Comparison of ENCODE assay signal across 37 cellular contexts in genomic region chr6:115216835-115217234, GRCh38.
"Had no signal": no experiment of that assay in that cellular context is flagged by ENCODE, and none has a peak within 500 bp of the region (broad histone marks: within the 10 kb centered on the region; RNA-seq: fewer than 3 reads in every experiment).

No MANE protein-coding gene starts in this region.

- H3K4me1 ChIP-seq: adrenal gland, ascending aorta, body of pancreas, breast epithelium had no signal

- H3K4me3 ChIP-seq: adrenal gland, ascending aorta, body of pancreas, breast epithelium, cardiac muscle cell had no signal

- H3K36me3 Mint-ChIP-seq: activated naive CD4-positive, alpha-beta T cell treated with anti-CD3 and anti-CD28 coated beads, Interleukin-2, amount 10 ng/mL, durations not matched to agents 7 days and 5 days; activated naive CD4-positive, alpha-beta T cell treated with anti-CD3 and anti-CD28 coated beads, Interleukin-2, amount 50 U/mL, for 24 hours; activated naive CD4-positive, alpha-beta T cell treated with anti-CD3 and anti-CD28 coated beads, Interleukin-2, amount 50 U/mL, for 72 hours; activated naive CD8-positive, alpha-beta T cell; activated naive CD8-positive, alpha-beta T cell treated with anti-CD3 and anti-CD28 coated beads for 36 hours; activated naive CD8-positive, alpha-beta T cell treated with anti-CD3 and anti-CD28 coated beads, Interleukin-2, amount 10 ng/mL, durations not matched to agents 7 days and 5 days; brain had no signal

- H3K36me3 ChIP-seq: adrenal gland, ascending aorta, brain microvascular endothelial cell, breast epithelium, cardiac muscle cell had no signal

- H3K27me3 ChIP-seq: adrenal gland, ascending aorta, body of pancreas, brain microvascular endothelial cell, breast epithelium, cardiac muscle cell had no signal

- H3K27me3 Mint-ChIP-seq: activated naive CD4-positive, alpha-beta T cell treated with anti-CD3 and anti-CD28 coated beads, Interleukin-2, amount 10 ng/mL, durations not matched to agents 7 days and 5 days; activated naive CD4-positive, alpha-beta T cell treated with anti-CD3 and anti-CD28 coated beads, Interleukin-2, amount 50 U/mL, for 24 hours; activated naive CD8-positive, alpha-beta T cell; activated naive CD8-positive, alpha-beta T cell treated with anti-CD3 and anti-CD28 coated beads for 36 hours; activated naive CD8-positive, alpha-beta T cell treated with anti-CD3 and anti-CD28 coated beads, Interleukin-2, amount 10 ng/mL, durations not matched to agents 7 days and 5 days; activated naive CD8-positive, alpha-beta T cell treated with anti-CD3 and anti-CD28 coated beads, Interleukin-2, amount 50 U/mL, for 24 hours; activated T-cell treated with anti-CD3 and anti-CD28 coated beads, Interleukin-2, amount 50 U/mL, for 24 hours; activated T-helper 17 cell treated with anti-CD3 and anti-CD28 coated beads, Interleukin-2, amount 50 U/mL, for 72 hours; brain; central memory CD8-positive, alpha-beta T cell had no signal

- H3K27ac ChIP-seq: adrenal gland, ascending aorta, body of pancreas, brain microvascular endothelial cell, breast epithelium, cardiac muscle cell had no signal

- H3K4me1 Mint-ChIP-seq: activated naive CD4-positive, alpha-beta T cell treated with anti-CD3 and anti-CD28 coated beads, Interleukin-2, amount 10 ng/mL, durations not matched to agents 7 days and 5 days; activated naive CD4-positive, alpha-beta T cell treated with anti-CD3 and anti-CD28 coated beads, Interleukin-2, amount 50 U/mL, for 24 hours; activated naive CD8-positive, alpha-beta T cell treated with anti-CD3 and anti-CD28 coated beads for 36 hours; activated naive CD8-positive, alpha-beta T cell treated with anti-CD3 and anti-CD28 coated beads, Interleukin-2, amount 10 ng/mL, durations not matched to agents 7 days and 5 days; activated naive CD8-positive, alpha-beta T cell treated with anti-CD3 and anti-CD28 coated beads, Interleukin-2, amount 50 U/mL, for 24 hours; activated T-helper 17 cell treated with anti-CD3 and anti-CD28 coated beads, Interleukin-2, amount 50 U/mL, for 72 hours; brain; central memory CD8-positive, alpha-beta T cell had no signal

- H3K27ac Mint-ChIP-seq: activated naive CD4-positive, alpha-beta T cell treated with anti-CD3 and anti-CD28 coated beads for 36 hours; activated naive CD4-positive, alpha-beta T cell treated with anti-CD3 and anti-CD28 coated beads, Interleukin-2, amount 10 ng/mL, durations not matched to agents 7 days and 5 days; activated naive CD4-positive, alpha-beta T cell treated with anti-CD3 and anti-CD28 coated beads, Interleukin-2, amount 50 U/mL, for 24 hours; activated naive CD4-positive, alpha-beta T cell treated with anti-CD3 and anti-CD28 coated beads, Interleukin-2, amount 50 U/mL, for 72 hours; activated naive CD8-positive, alpha-beta T cell; activated naive CD8-positive, alpha-beta T cell treated with anti-CD3 and anti-CD28 coated beads for 36 hours; activated naive CD8-positive, alpha-beta T cell treated with anti-CD3 and anti-CD28 coated beads, Interleukin-2, amount 10 ng/mL, durations not matched to agents 7 days and 5 days; activated naive CD8-positive, alpha-beta T cell treated with anti-CD3 and anti-CD28 coated beads, Interleukin-2, amount 50 U/mL, for 24 hours; activated T-cell treated with anti-CD3 and anti-CD28 coated beads, Interleukin-2, amount 50 U/mL, for 24 hours; activated T-cell treated with anti-CD3 and anti-CD28 coated beads, Interleukin-2, amount 50 U/mL, for 72 hours; activated T-helper 1 cell treated with anti-CD3 and anti-CD28 coated beads, Interleukin-12 subunit alpha, Interleukin-12 subunit beta, Interleukin-2, Interleukin-4 antibody, amounts not matched to agents 30 ng/mL and 10 ng/mL and 1 ng/mL, durations not matched to agents 14 hours and 24 hours and 36 hours; activated T-helper 17 cell treated with anti-CD3 and anti-CD28 coated beads, Interleukin-2, amount 50 U/mL, for 72 hours; activated T-helper 2 cell treated with anti-CD3 and anti-CD28 coated beads, Interferon-gamma antibody, Interleukin-2, Interleukin-4, amounts not matched to agents 10 μg/mL and 5 μg/mL and 100 μg/mL, durations not matched to agents 14 hours and 24 hours and 36 hours; brain had no signal

- DNase-seq: activated effector memory CD4-positive, alpha-beta T cell treated with anti-CD3 and anti-CD28 coated beads, Interleukin-2, amount 50 U/mL, for 16 hours; activated effector memory CD4-positive, alpha-beta T cell treated with Interleukin-2 at 50 U/mL for 16 hours; activated gamma-delta T cell; activated gamma-delta T cell treated with Interleukin-2 at 50 U/mL for 16 hours; activated naive CD4-positive, alpha-beta T cell; activated naive CD4-positive, alpha-beta T cell treated with anti-CD3 and anti-CD28 coated beads for 36 hours; activated naive CD4-positive, alpha-beta T cell treated with anti-CD3 and anti-CD28 coated beads, Interleukin-2, amount 10 ng/mL, durations not matched to agents 7 days and 5 days; activated naive CD4-positive, alpha-beta T cell treated with anti-CD3 and anti-CD28 coated beads, Interleukin-2, amount 50 U/mL, for 16 hours; activated naive CD4-positive, alpha-beta T cell treated with Interleukin-2 at 50 U/mL for 16 hours; activated naive CD8-positive, alpha-beta T cell treated with anti-CD3 and anti-CD28 coated beads for 36 hours; activated naive CD8-positive, alpha-beta T cell treated with anti-CD3 and anti-CD28 coated beads, Interleukin-2, amount 10 ng/mL, durations not matched to agents 7 days and 5 days; activated naive CD8-positive, alpha-beta T cell treated with anti-CD3 and anti-CD28 coated beads, Interleukin-2, amount 50 U/mL, for 24 hours; activated T-cell treated with anti-CD3 and anti-CD28 coated beads, Interleukin-2, amount 50 U/mL, for 1 hour; activated T-cell treated with anti-CD3 and anti-CD28 coated beads, Interleukin-2, amount 50 U/mL, for 24 hours; activated T-cell treated with anti-CD3 and anti-CD28 coated beads, Interleukin-2, amount 50 U/mL, for 4 hours; activated T-cell treated with anti-CD3 and anti-CD28 coated beads, Interleukin-2, amount 50 U/mL, for 48 hours; activated T-cell treated with anti-CD3 and anti-CD28 coated beads, Interleukin-2, amount 50 U/mL, for 72 hours; adrenal gland; amniotic stem cell; amygdala; anterior cingulate cortex; aorta; body of pancreas; brain microvascular endothelial cell; central memory CD4-positive, alpha-beta T cell; cerebellar nuclear complex had no signal

- ATAC-seq: activated naive CD4-positive, alpha-beta T cell treated with anti-CD3 and anti-CD28 coated beads, Interleukin-2, amount 50 U/mL, for 72 hours; activated naive CD8-positive, alpha-beta T cell treated with anti-CD3 and anti-CD28 coated beads, Interleukin-2, amount 50 U/mL, for 24 hours; activated T-cell treated with anti-CD3 and anti-CD28 coated beads, Interleukin-2, amount 50 U/mL, for 4 hours; activated T-cell treated with anti-CD3 and anti-CD28 coated beads, Interleukin-2, amount 50 U/mL, for 72 hours; activated T-helper 17 cell treated with anti-CD3 and anti-CD28 coated beads, Interleukin-2, amount 50 U/mL, for 72 hours; body of pancreas had no signal

- H3K9me3 ChIP-seq: adrenal gland, body of pancreas had no signal

- H3K4me3 Mint-ChIP-seq: activated naive CD4-positive, alpha-beta T cell treated with anti-CD3 and anti-CD28 coated beads for 36 hours; activated naive CD4-positive, alpha-beta T cell treated with anti-CD3 and anti-CD28 coated beads, Interleukin-2, amount 10 ng/mL, durations not matched to agents 7 days and 5 days; activated naive CD4-positive, alpha-beta T cell treated with anti-CD3 and anti-CD28 coated beads, Interleukin-2, amount 50 U/mL, for 24 hours; activated naive CD8-positive, alpha-beta T cell; activated naive CD8-positive, alpha-beta T cell treated with anti-CD3 and anti-CD28 coated beads for 36 hours; activated naive CD8-positive, alpha-beta T cell treated with anti-CD3 and anti-CD28 coated beads, Interleukin-2, amount 10 ng/mL, durations not matched to agents 7 days and 5 days; activated naive CD8-positive, alpha-beta T cell treated with anti-CD3 and anti-CD28 coated beads, Interleukin-2, amount 50 U/mL, for 24 hours; activated T-cell treated with anti-CD3 and anti-CD28 coated beads, Interleukin-2, amount 50 U/mL, for 24 hours; activated T-cell treated with anti-CD3 and anti-CD28 coated beads, Interleukin-2, amount 50 U/mL, for 4 hours; activated T-cell treated with anti-CD3 and anti-CD28 coated beads, Interleukin-2, amount 50 U/mL, for 72 hours; activated T-helper 1 cell treated with anti-CD3 and anti-CD28 coated beads, Interleukin-12 subunit alpha, Interleukin-12 subunit beta, Interleukin-2, Interleukin-4 antibody, amounts not matched to agents 30 ng/mL and 10 ng/mL and 1 ng/mL, durations not matched to agents 14 hours and 24 hours and 36 hours; activated T-helper 17 cell treated with anti-CD3 and anti-CD28 coated beads, Interleukin-2, amount 50 U/mL, for 72 hours; brain; central memory CD8-positive, alpha-beta T cell had no signal
